In genomic region chr10:72830625-72831024, GRCh38 we compare ENCODE assay signal across 1 cellular context.
TF ChIP-seq lines count a peak whose summit lies in the region.

No MANE protein-coding gene starts in this region.

TF ChIP-seq in IMR-90, 13 proteins besides CTCF, POLR2A, EP300 and RAD21 (continued from another document):
- TF ChIP-seq RFX5 (IDR thresholded peaks at IDR 0.05; ENCODE audit: low read depth, low read length) (no peak), NFE2L2 (IDR thresholded peaks at IDR 0.05; ENCODE audit: low read depth, low read length) (no peak), MXI1 (IDR thresholded peaks at IDR 0.05; ENCODE audit: borderline replicate concordance, low read depth, low read length) (no peak), SMC3 (IDR thresholded peaks at IDR 0.05; ENCODE audit: low read depth, low read length) (no peak), RCOR1 (IDR thresholded peaks at IDR 0.05; ENCODE audit: insufficient replicate concordance, low read length) (no peak), BHLHE40 (IDR thresholded peaks at IDR 0.05; ENCODE audit: low read depth, low read length) (no peak), CEBPB (IDR thresholded peaks at IDR 0.05; ENCODE audit: low read depth, low read length) (no peak), USF2 (IDR thresholded peaks at IDR 0.05; ENCODE audit: low read depth, low read length) (no peak), ELK1 (IDR thresholded peaks at IDR 0.05; ENCODE audit: borderline replicate concordance, low read depth, low read length) (no peak), FOS (IDR thresholded peaks at IDR 0.05; ENCODE audit: low read depth, low read length) (no peak), MAZ (IDR thresholded peaks at IDR 0.05; ENCODE audit: borderline replicate concordance, low read depth, low read length) (no peak), MAFK (IDR thresholded peaks at IDR 0.05; ENCODE audit: low read depth, low read length) (no peak)
TF ChIP-seq in IMR-90: peak in this region for 0.
